18 cellular contexts compared by ENCODE assay signal in the genomic region with DNA sequence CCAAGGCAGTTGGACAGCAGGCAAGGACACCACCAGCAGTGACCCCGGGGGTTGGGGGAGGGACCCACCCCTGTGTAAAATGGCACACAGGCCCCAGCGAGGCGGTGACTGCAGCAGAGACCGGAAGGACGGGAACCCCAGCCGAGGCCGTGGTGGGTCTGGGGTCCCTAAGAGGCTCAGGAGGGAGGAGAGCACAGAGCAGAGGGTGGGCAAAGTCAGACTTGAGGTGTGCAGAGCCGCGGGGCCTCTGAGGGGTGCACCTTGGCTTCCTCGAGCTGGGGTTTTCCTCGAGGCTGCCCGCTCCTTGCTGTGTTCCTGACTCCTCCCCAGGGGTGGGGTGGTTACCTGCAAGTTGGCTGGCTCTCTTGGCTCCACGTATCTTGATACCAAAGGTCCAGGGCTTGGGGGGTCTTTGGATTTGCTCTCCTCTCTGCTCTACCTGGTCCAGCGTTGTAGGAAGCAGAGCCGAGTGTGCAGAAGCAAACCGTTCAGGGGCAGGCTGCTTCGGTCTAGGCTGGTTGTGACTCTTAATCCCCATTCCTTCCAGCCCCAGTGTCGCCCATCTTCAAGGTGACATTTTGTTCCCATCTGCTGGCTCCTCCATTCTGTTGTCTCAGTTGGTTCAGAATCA. TPM values are rescaled to one million over a fixed set of nuclear protein-coding genes. Genes with fewer than 3 reads are reported as not detected.
"Had no signal": no experiment of that assay in that cellular context is flagged by ENCODE, and none has a peak within 500 bp of the region (broad histone marks: within the 10 kb centered on the region; RNA-seq: fewer than 3 reads in every experiment).

No MANE protein-coding gene starts in this region.

- H3K27ac Mint-ChIP-seq: activated CD4-positive, alpha-beta T cell treated with anti-CD3 and anti-CD28 coated beads, Interleukin-2, amount 10 ng/mL, durations not matched to agents 24 days and 14 days; activated CD8-positive, alpha-beta T cell treated with anti-CD3 and anti-CD28 coated beads, Interleukin-2, amount 10 ng/mL, durations not matched to agents 7 days and 5 days; activated naive CD8-positive, alpha-beta T cell; dendritic cell treated with granulocyte-macrophage colony-stimulating factor and Interleukin-4, amounts not matched to agents 40 ng/mL and 50 ng/mL, for 4 days; naive B cell; stimulated activated naive CD8-positive, alpha-beta T cell treated with anti-CD3 and anti-CD28 coated beads, Interleukin-15, Interleukin-2, amounts not matched to agents 100 ng/mL and 50 ng/mL, for 24 hours had no signal

- H3K27me3 ChIP-seq: heart left ventricle, testis had no signal

- H3K9me3 Mint-ChIP-seq: activated CD4-positive, alpha-beta T cell treated with anti-CD3 and anti-CD28 coated beads, Interleukin-2, amount 10 ng/mL, durations not matched to agents 24 days and 14 days; central memory CD8-positive, alpha-beta T cell; dendritic cell treated with granulocyte-macrophage colony-stimulating factor and Interleukin-4, amounts not matched to agents 40 ng/mL and 50 ng/mL, for 4 days; stimulated activated naive CD8-positive, alpha-beta T cell treated with anti-CD3 and anti-CD28 coated beads, Interleukin-15, Interleukin-2, amounts not matched to agents 100 ng/mL and 50 ng/mL, for 24 hours had no signal

- DNase-seq: activated CD4-positive, alpha-beta T cell treated with anti-CD3 and anti-CD28 coated beads, Interleukin-2, amount 10 ng/mL, durations not matched to agents 24 days and 14 days; activated CD4-positive, CD25-positive, alpha-beta regulatory T cell; activated CD8-positive, alpha-beta T cell treated with anti-CD3 and anti-CD28 coated beads, Interleukin-2, amount 10 ng/mL, durations not matched to agents 7 days and 5 days; amygdala; naive B cell; nucleus accumbens; SW 1271; testis had no signal

- H3K9me3 ChIP-seq: heart left ventricle, prostate gland, testis had no signal

- H3K4me3 ChIP-seq: heart left ventricle, prostate gland, smooth muscle cell, testis had no signal

- H3K4me3 Mint-ChIP-seq: activated CD4-positive, alpha-beta T cell treated with anti-CD3 and anti-CD28 coated beads, Interleukin-2, amount 10 ng/mL, durations not matched to agents 24 days and 14 days; activated CD8-positive, alpha-beta T cell treated with anti-CD3 and anti-CD28 coated beads, Interleukin-2, amount 10 ng/mL, durations not matched to agents 7 days and 5 days; activated naive CD8-positive, alpha-beta T cell; brain; central memory CD8-positive, alpha-beta T cell; dendritic cell treated with granulocyte-macrophage colony-stimulating factor and Interleukin-4, amounts not matched to agents 40 ng/mL and 50 ng/mL, for 4 days; naive B cell; stimulated activated naive CD8-positive, alpha-beta T cell treated with anti-CD3 and anti-CD28 coated beads, Interleukin-15, Interleukin-2, amounts not matched to agents 100 ng/mL and 50 ng/mL, for 24 hours had no signal

- ATAC-seq: activated CD8-positive, alpha-beta T cell treated with anti-CD3 and anti-CD28 coated beads, Interleukin-2, amount 10 ng/mL, durations not matched to agents 7 days and 5 days; right cardiac atrium had no signal

- H3K36me3 Mint-ChIP-seq: activated naive CD8-positive, alpha-beta T cell; brain; naive B cell had no signal

- H3K27ac ChIP-seq: prostate gland, testis had no signal

- H3K36me3 ChIP-seq: heart left ventricle, prostate gland had no signal

- H3K4me1 Mint-ChIP-seq: activated CD4-positive, alpha-beta T cell treated with anti-CD3 and anti-CD28 coated beads, Interleukin-2, amount 10 ng/mL, durations not matched to agents 24 days and 14 days; central memory CD8-positive, alpha-beta T cell; naive B cell had no signal

- H3K4me1 ChIP-seq: prostate gland had no signal

RNA-seq across cellular contexts. Expression of a gene that starts 37.9 kb away (rescaled TPM):
- total RNA-seq: activated CD4-positive, alpha-beta T cell treated with anti-CD3 and anti-CD28 coated beads, Interleukin-2, amount 10 ng/mL, durations not matched to agents 24 days and 14 days; activated CD8-positive, alpha-beta T cell treated with anti-CD3 and anti-CD28 coated beads, Interleukin-2, amount 10 ng/mL, durations not matched to agents 7 days and 5 days; SK-MEL-5 had no signal
